18 cellular contexts compared by ENCODE assay signal in genomic region chr9:111450114-111450513, GRCh38.
"Had no signal": no experiment of that assay in that cellular context is flagged by ENCODE, and none has a peak within 500 bp of the region (broad histone marks: within the 10 kb centered on the region; RNA-seq: fewer than 3 reads in every experiment).

No MANE protein-coding gene starts in this region.

- H3K27me3 ChIP-seq: ascending aorta, testis, upper lobe of right lung had no signal

- DNase-seq: activated CD4-positive, alpha-beta T cell treated with anti-CD3 and anti-CD28 coated beads for 1 hour; activated CD4-positive, alpha-beta T cell treated with anti-CD3 and anti-CD28 coated beads, Interleukin-2, amount 50 U/mL, for 48 hours; activated CD8-positive, alpha-beta memory T cell treated with anti-CD3 and anti-CD28 coated beads, Interleukin-2, amount 10 ng/mL, durations not matched to agents 7 days and 5 days; activated gamma-delta T cell treated with Interleukin-2 at 50 U/mL for 16 hours; activated naive CD8-positive, alpha-beta T cell treated with anti-CD3 and anti-CD28 coated beads for 36 hours; activated T-cell treated with anti-CD3 and anti-CD28 coated beads, Interleukin-2, amount 50 U/mL, for 24 hours; caudate nucleus; cortex of kidney; erythroblast; left cardiac atrium; mucosa of descending colon; stimulated activated CD4-positive, alpha-beta T cell treated with anti-CD3 and anti-CD28 coated beads, Interleukin-4, amount 100 ng/mL, for 24 hours; stimulated activated naive CD8-positive, alpha-beta T cell treated with anti-CD3 and anti-CD28 coated beads, Interleukin-15, amount 100 ng/mL, for 72 hours; T-helper 9 cell; testis; upper lobe of right lung had no signal

- ATAC-seq: activated CD8-positive, alpha-beta memory T cell treated with anti-CD3 and anti-CD28 coated beads, Interleukin-2, amount 10 ng/mL, durations not matched to agents 7 days and 5 days; mucosa of descending colon; natural killer cell treated with Interleukin-12 subunit alpha and Interleukin-12 subunit beta and Interleukin-15 and Interleukin-18, amount 100 ng/mL, for 72 hours; stimulated activated naive CD8-positive, alpha-beta T cell treated with anti-CD3 and anti-CD28 coated beads, Interleukin-15, amount 100 ng/mL, for 72 hours; upper lobe of right lung had no signal

- H3K4me3 ChIP-seq: ascending aorta, mucosa of descending colon, testis, upper lobe of right lung had no signal

- H3K27ac ChIP-seq: ascending aorta, upper lobe of right lung had no signal

- H3K9me3 ChIP-seq: ascending aorta, mucosa of descending colon, testis, upper lobe of right lung had no signal

- H3K4me1 ChIP-seq: upper lobe of right lung had no signal
